ENCODE assay signal across 20 cellular contexts in the genomic region with DNA sequence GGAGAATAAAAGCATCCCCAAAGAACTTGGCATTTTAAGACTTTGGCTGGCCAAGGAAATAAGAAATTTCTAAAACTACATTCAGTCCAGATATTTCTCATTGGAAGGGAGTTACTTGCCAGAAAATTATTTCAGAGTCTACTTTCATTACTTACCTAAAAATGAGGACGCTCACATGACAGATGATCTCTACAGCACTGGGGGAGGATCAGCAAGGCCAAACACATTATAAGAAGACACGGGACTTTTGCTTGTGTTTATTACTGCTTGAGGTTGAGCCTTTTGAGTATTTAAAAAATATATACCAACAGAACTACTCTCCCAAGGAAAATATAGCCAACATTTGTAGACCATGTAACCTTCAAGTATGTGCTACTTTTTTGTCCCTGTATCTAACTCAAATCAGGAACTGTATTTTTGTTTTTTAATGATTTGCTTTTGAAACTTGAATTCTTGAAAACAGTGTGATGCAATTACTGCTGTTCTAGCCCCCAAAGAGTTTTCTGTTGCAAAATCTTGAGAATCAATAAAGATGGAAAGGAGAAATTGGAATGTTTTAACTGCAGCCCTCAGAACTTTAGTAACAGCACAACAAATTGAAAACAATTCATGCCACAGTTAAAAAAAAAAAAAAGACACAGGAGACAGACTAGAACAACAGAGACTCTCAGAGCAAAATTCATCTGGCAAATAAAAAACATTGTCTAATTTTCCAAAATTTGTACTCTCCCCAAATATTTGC.
"Had no signal": no experiment of that assay in that cellular context is flagged by ENCODE, and none has a peak within 500 bp of the region (broad histone marks: within the 10 kb centered on the region; RNA-seq: fewer than 3 reads in every experiment).

No MANE protein-coding gene starts in this region.

- H3K4me2 ChIP-seq: neural progenitor cell had no signal

- DNase-seq: activated B cell treated with CpG ODN at 0.5 μM for 24 hours; activated CD4-positive, alpha-beta T cell treated with anti-CD3 and anti-CD28 coated beads for 36 hours; activated CD4-positive, alpha-beta T cell treated with anti-CD3 and anti-CD28 coated beads, Interleukin-2, amount 50 U/mL, for 4 hours; activated CD8-positive, alpha-beta memory T cell treated with anti-CD3 and anti-CD28 coated beads, Interleukin-2, amount 50 U/mL, for 48 hours; activated naive CD4-positive, alpha-beta T cell; activated T-cell treated with anti-CD3 and anti-CD28 coated beads, Interleukin-2, amount 50 U/mL, for 4 hours; cerebellar nuclear complex; heart right ventricle; naive thymus-derived CD8-positive, alpha-beta T cell; sigmoid colon; stimulated activated CD4-positive, alpha-beta T cell treated with anti-CD3 and anti-CD28 coated beads, Interleukin-4, amount 100 ng/mL, for 1 hour; stimulated activated naive CD4-positive, alpha-beta T cell treated with Interleukin-2 at 50 U/mL for 16 hours; T1000; thyroid gland; upper lobe of right lung had no signal

- H3K9me3 ChIP-seq: heart right ventricle, sigmoid colon, thyroid gland, upper lobe of right lung had no signal

- H3K4me1 ChIP-seq: neural progenitor cell, sigmoid colon, upper lobe of right lung had no signal

- H3K4me3 ChIP-seq: coronary artery, heart right ventricle, lung, neural progenitor cell, sigmoid colon, thyroid gland, upper lobe of right lung had no signal

- H3K27me3 ChIP-seq: heart right ventricle, neural progenitor cell, sigmoid colon, thyroid gland, upper lobe of right lung had no signal

- FAIRE-seq: keratinocyte had no signal

- ATAC-seq: activated CD4-positive, alpha-beta T cell treated with anti-CD3 and anti-CD28 coated beads for 36 hours; activated T-cell treated with anti-CD3 and anti-CD28 coated beads, Interleukin-2, amount 50 U/mL, for 4 hours; esophagus mucosa; naive thymus-derived CD8-positive, alpha-beta T cell; upper lobe of right lung had no signal

- H2AFZ ChIP-seq: neural progenitor cell had no signal

- H3K27ac ChIP-seq: heart right ventricle, neural progenitor cell, thyroid gland, upper lobe of right lung had no signal

- H3K9ac ChIP-seq: neural progenitor cell had no signal

- H3K36me3 ChIP-seq: neural progenitor cell had no signal
